Comparison of ENCODE assay signal across 8 cellular contexts in genomic region chr3:167882057-167882667, GRCh38.
A peak's percentile ranks its signal among the peaks of the same experiment; 100 is the strongest.
DNase-seq lines count a peak whose midpoint lies in the region; ATAC-seq, FAIRE-seq and TF ChIP-seq lines count a peak whose summit lies in the region.

No MANE protein-coding gene starts in this region.

- POLR2A ChIA-PET in A549 (lab: Yijun Ruan, JAX), result no interaction called here

- H3K36me3 ChIP-seq in SK-N-MC (ENCODE audit: insufficient read depth, low read length) (no peaks in the 10 kb centered on the region), psoas muscle (ENCODE audit: insufficient read depth in 1 of 2, low read depth in 1 of 2) (no peaks in the 10 kb centered on the region)

- 0% methylated on average over 1 of the region's 1 CpG for WGBS in A549 (ENCODE audit: missing lambda C conversion rate)
- 0 to 3% (median 3%) methylated on average over 1 of the region's 1 CpG for WGBS in psoas muscle, 3 donors

- peak overlapping the region; percentile 71 for H3K4me2 ChIP-seq in A549

- intact Hi-C loops in psoas muscle (cut with DNase I), result loop anchor here (5.0 kb wide), 2 partner anchors 45 to 505 kb away; no protein-coding TSS in a partner anchor

- H3K4me1 ChIP-seq in A549 (peaks cover 14% of the 10 kb centered on the region), psoas muscle (peaks cover under 1% of the 10 kb centered on the region)

- H3K9me3 ChIP-seq in A549 (no peaks in the 10 kb centered on the region), SK-N-MC (ENCODE audit: low read depth, low read length) (no peaks in the 10 kb centered on the region), psoas muscle (no peaks in the 10 kb centered on the region)

- DNase-seq in A549 (ENCODE audit: low read depth in 1 of 2, low spot score in 1 of 2), result peak; percentile 8 to 57
- DNase-seq in NCI-H1092 (lab: John Stamatoyannopoulos, UW), result peak; percentile 21
- DNase-seq in SK-N-MC (ENCODE audit: low read depth, low spot score), result peak; percentile 78
- DNase-seq in fibroblast of peridontal ligament (ENCODE audit: extremely low read depth), result peak; percentile 83
- no peak for DNase-seq in psoas muscle
- DNase-seq in activated T-cell treated with anti-CD3 and anti-CD28 coated beads for 4 hours, result no peak

- no peak for FAIRE-seq in A549 (lab: Jason Lieb, UNC)

- peak; percentile 59 to 76 for TF ChIP-seq RAD21 in A549 (conservative IDR thresholded peaks at IDR 0.05 in 1 of 2, IDR thresholded peaks at IDR 0.05 in 1 of 2)

- H3K27ac ChIP-seq in A549 (0 out of 6 replicates have a peak overlapping the region, but pooled peaks of 1 of the 2 experiments have one; percentile 33), SK-N-MC (no peak overlapping the region), psoas muscle (no peak overlapping the region)

- no peak for TF ChIP-seq EP300 in A549 (IDR thresholded peaks at IDR 0.05)

- H3K9ac ChIP-seq in SK-N-MC (ENCODE audit: insufficient read length), result no peak overlapping the region

- ATAC-seq in A549 (peak in 1 of 2 experiments; percentile 65; a peak in 2 of 6 replicates), HG02759 (IDR thresholded peaks at IDR 0.05; ENCODE audit: unreplicated experiment) (peak; percentile 84), psoas muscle (no peak)

- H3K27me3 ChIP-seq in psoas muscle (ENCODE audit: insufficient read depth in 3 of 3, low read length in 2 of 3), result no peaks in the 10 kb centered on the region

- TF ChIP-seq CTCF in A549 (IDR thresholded peaks at IDR 0.05) (peak; percentile 69), GM12874 (IDR thresholded peaks at IDR 0.05; ENCODE audit: insufficient read depth, low read depth, low read length) (0 out of 2 replicates have a peak, but pooled peaks have one; percentile 24), psoas muscle (IDR thresholded peaks at IDR 0.05) (peak; percentile 79)

- H3K4me3 ChIP-seq in A549 (no peak overlapping the region), SK-N-MC (no peak overlapping the region), psoas muscle (no peak overlapping the region)

- TF ChIP-seq POLR2A in A549 (IDR thresholded peaks at IDR 0.05; ENCODE audit: low read length), result no peak

- CTCF ChIA-PET in A549 (lab: Yijun Ruan, JAX), result interaction anchor here (0.6 to 2.1 kb wide), 9 partner anchors 19 to 502 kb away, joined by 3 to 10 read pairs (median 3); partner anchors contain the start of gene ZBBX

TF ChIP-seq in A549, 52 proteins besides CTCF, POLR2A, EP300 and RAD21:
- TF ChIP-seq HDAC2 (IDR thresholded peaks at IDR 0.05) (no peak), SMC3 (IDR thresholded peaks at IDR 0.05) (peak; percentile 78), KDM1A (IDR thresholded peaks at IDR 0.05; ENCODE audit: low read depth) (no peak), MYC (IDR thresholded peaks at IDR 0.05; ENCODE audit: borderline replicate concordance, low read length) (no peak)

Comparison
In these comparisons a context has a peak if more than half of its experiments do, and no peak if none do; other contexts are left out.
1. DNase-seq: peak in A549 (2 of 2), NCI-H1092 (single experiment), SK-N-MC (single experiment) and fibroblast of peridontal ligament (single experiment); none in psoas muscle (0 of 2) and activated T-cell treated with anti-CD3 and anti-CD28 coated beads for 4 hours (single experiment).
2. CTCF ChIP-seq: peak in every context shown above with its lines; median percentile 79 in psoas muscle; 69 in A549; 24 in GM12874.